8 cellular contexts compared by ENCODE assay signal in the genomic region with DNA sequence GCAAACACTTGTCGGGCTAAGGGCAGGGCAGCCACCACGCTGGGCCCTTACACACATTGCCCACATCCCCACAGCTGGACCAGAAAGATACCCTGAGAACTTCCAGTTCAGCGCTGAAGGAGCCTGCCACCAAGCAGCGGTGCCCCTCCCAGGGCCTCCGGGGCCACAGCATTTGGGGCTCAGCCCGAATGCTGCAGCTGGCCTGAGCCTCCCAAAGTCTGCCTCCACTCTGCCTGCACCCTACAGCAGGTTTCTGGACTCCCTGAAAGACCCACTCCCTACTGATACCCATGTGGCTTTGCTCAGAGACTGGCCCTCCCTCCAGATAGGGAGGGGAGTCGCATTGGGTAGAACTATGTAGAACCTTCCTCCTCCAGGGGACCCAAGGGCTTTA. TPM values are rescaled to one million over a fixed set of nuclear protein-coding genes. Genes with fewer than 3 reads are reported as not detected.
DNase-seq lines count a peak whose midpoint lies in the region; ATAC-seq and TF ChIP-seq lines count a peak whose summit lies in the region.

No MANE protein-coding gene starts in this region.

- ATAC-seq in right cardiac atrium (no peak), Right ventricle myocardium superior (ENCODE audit: poor library complexity) (no peak), left lung (no peak), HG02840 (IDR thresholded peaks at IDR 0.05; ENCODE audit: low FRiP score, unreplicated experiment) (no peak), GM21825 (IDR thresholded peaks at IDR 0.05; ENCODE audit: unreplicated experiment) (no peak)
- no peak for ATAC-seq in activated T-cell treated with anti-CD3 and anti-CD28 coated beads, Interleukin-2, amount 50 U/mL, for 4 hours

- H3K27me3 ChIP-seq in right cardiac atrium (ENCODE audit: control insufficient read depth, insufficient read depth) (no peaks in the 10 kb centered on the region), left lung (no peaks in the 10 kb centered on the region)

- H3K27ac Mint-ChIP-seq in type B pancreatic cell, result peak overlapping the region; percentile 97

- no peak overlapping the region for H3K4me3 ChIP-seq in right cardiac atrium (ENCODE audit: low read length)
- peak overlapping the region in 1 of 2 donors; percentile 80 for H3K4me3 ChIP-seq in left lung

- H3K27me3 Mint-ChIP-seq in activated T-cell treated with anti-CD3 and anti-CD28 coated beads, Interleukin-2, amount 50 U/mL, for 4 hours (ENCODE audit: low read depth), result no peaks in the 10 kb centered on the region
- H3K27me3 Mint-ChIP-seq in type B pancreatic cell, result no peaks in the 10 kb centered on the region

- no peaks in the 10 kb centered on the region for H3K9me3 Mint-ChIP-seq in activated T-cell treated with anti-CD3 and anti-CD28 coated beads, Interleukin-2, amount 50 U/mL, for 4 hours
- H3K9me3 Mint-ChIP-seq in type B pancreatic cell, result no peaks in the 10 kb centered on the region

- no peaks in the 10 kb centered on the region for H3K36me3 ChIP-seq in left lung

- intact Hi-C loops in right cardiac atrium (cut with DNase I), result no loop called here
- intact Hi-C loops in Right ventricle myocardium superior (cut with DNase I), result no loop called here
- intact Hi-C loops in left lung (cut with DNase I), result no loop called here

- H3K27ac ChIP-seq in right cardiac atrium (ENCODE audit: low read length), result peak overlapping the region; percentile 85
- H3K27ac ChIP-seq in left lung, result peak overlapping the region; percentile 86 to 90

- H3K4me1 ChIP-seq in right cardiac atrium (ENCODE audit: control insufficient read depth, insufficient read depth, low read length) (peaks cover 6% of the 10 kb centered on the region), left lung (peaks cover 15 to 38% of the 10 kb centered on the region in 2 donors)

- H3K9me3 ChIP-seq in right cardiac atrium (ENCODE audit: control insufficient read depth, low read length) (no peaks in the 10 kb centered on the region), left lung (no peaks in the 10 kb centered on the region)

- DNase-seq in right cardiac atrium (no peak), Right ventricle myocardium superior (no peak), left lung (no peak), type B pancreatic cell (ENCODE audit: extremely low spot score, unreplicated experiment) (no peak), mucosa of gallbladder (ENCODE audit: low spot score) (no peak)
- no peak for DNase-seq in activated T-cell treated with anti-CD3 and anti-CD28 coated beads, Interleukin-2, amount 50 U/mL, for 4 hours

- H3K4me3 Mint-ChIP-seq in activated T-cell treated with anti-CD3 and anti-CD28 coated beads, Interleukin-2, amount 50 U/mL, for 4 hours, result peak overlapping the region; percentile 88
- peak overlapping the region; percentile 90 for H3K4me3 Mint-ChIP-seq in type B pancreatic cell

- 81% methylated on average over 7 of the region's 7 CpGs for WGBS in right cardiac atrium

- TF ChIP-seq CTCF in left lung (IDR thresholded peaks at IDR 0.05), result no peak
- no peak for TF ChIP-seq CTCF in type B pancreatic cell (conservative IDR thresholded peaks at IDR 0.05)

- H3K36me3 Mint-ChIP-seq in activated T-cell treated with anti-CD3 and anti-CD28 coated beads, Interleukin-2, amount 50 U/mL, for 4 hours (ENCODE audit: insufficient read depth), result peaks cover 2% of the 10 kb centered on the region
- no peaks in the 10 kb centered on the region for H3K36me3 Mint-ChIP-seq in type B pancreatic cell

- H3K4me1 Mint-ChIP-seq in activated T-cell treated with anti-CD3 and anti-CD28 coated beads, Interleukin-2, amount 50 U/mL, for 4 hours (ENCODE audit: low read depth), result peaks cover 21% of the 10 kb centered on the region
- H3K4me1 Mint-ChIP-seq in type B pancreatic cell (ENCODE audit: unreplicated experiment), result peaks cover 23% of the 10 kb centered on the region

RNA-seq across cellular contexts. Expression of a gene that starts 1.5 kb away (rescaled TPM):
- total RNA-seq in right cardiac atrium (100 to 1,000 TPM in 2 of 4 donors, 10 to 100 TPM in 2; 88.1 to 120 (median 96.5) TPM), Right ventricle myocardium superior (104 TPM), left lung (10 to 100 TPM; 61.7 to 74.0 TPM), type B pancreatic cell (ENCODE audit: low replicate concordance) (54.2 and 101 TPM in 2 replicates), mucosa of gallbladder (85.3 TPM)
- polyA plus RNA-seq in right cardiac atrium, result 146 TPM
- total RNA-seq in activated T-cell treated with anti-CD3 and anti-CD28 coated beads, Interleukin-2, amount 50 U/mL, for 4 hours, result 100 to 1,000 TPM; 100 to 112 (median 110) TPM

RNA-seq across cellular contexts. Expression of a gene that starts 3.3 kb away (rescaled TPM):
- total RNA-seq in right cardiac atrium (under 1 TPM in 1 of 4 donors, not detected in 3; 0.85 TPM), Right ventricle myocardium superior (not detected), left lung (not detected), type B pancreatic cell (ENCODE audit: low replicate concordance) (not detected in 2 replicates), mucosa of gallbladder (not detected)
- not detected for polyA plus RNA-seq in right cardiac atrium
- not detected for total RNA-seq in activated T-cell treated with anti-CD3 and anti-CD28 coated beads, Interleukin-2, amount 50 U/mL, for 4 hours

RNA-seq across cellular contexts. Expression of a gene that starts 27.6 kb away (rescaled TPM):
- total RNA-seq in right cardiac atrium, result not detected
- polyA plus RNA-seq in right cardiac atrium, result not detected
- total RNA-seq in Right ventricle myocardium superior, result not detected
- not detected for total RNA-seq in activated T-cell treated with anti-CD3 and anti-CD28 coated beads, Interleukin-2, amount 50 U/mL, for 4 hours
- total RNA-seq in left lung, result under 1 TPM in 1 of 2 donors, not detected in 1; 0.13 TPM
- total RNA-seq in type B pancreatic cell (ENCODE audit: low replicate concordance), result 1.2 and 1.7 TPM in 2 replicates
- total RNA-seq in mucosa of gallbladder, result 0.20 TPM

RNA-seq across cellular contexts. Expression of a gene that starts 28.8 kb away (rescaled TPM):
- total RNA-seq in right cardiac atrium, result 100 to 1,000 TPM; 272 to 375 (median 350) TPM
- 278 TPM for polyA plus RNA-seq in right cardiac atrium
- 309 TPM for total RNA-seq in Right ventricle myocardium superior
- total RNA-seq in activated T-cell treated with anti-CD3 and anti-CD28 coated beads, Interleukin-2, amount 50 U/mL, for 4 hours, result 100 to 1,000 TPM; 442 to 487 (median 478) TPM
- 100 to 1,000 TPM; 851 to 935 TPM for total RNA-seq in left lung
- 555 and 815 TPM in 2 replicates for total RNA-seq in type B pancreatic cell (ENCODE audit: low replicate concordance)
- 611 TPM for total RNA-seq in mucosa of gallbladder

RNA-seq across cellular contexts. Expression of a gene that starts 39.6 kb away (rescaled TPM):
- total RNA-seq in right cardiac atrium (100 to 1,000 TPM; 113 to 217 (median 142) TPM), Right ventricle myocardium superior (113 TPM), left lung (100 to 1,000 TPM; 339 to 481 TPM), type B pancreatic cell (ENCODE audit: low replicate concordance) (250 and 264 TPM in 2 replicates), mucosa of gallbladder (340 TPM)
- 101 TPM for polyA plus RNA-seq in right cardiac atrium
- total RNA-seq in activated T-cell treated with anti-CD3 and anti-CD28 coated beads, Interleukin-2, amount 50 U/mL, for 4 hours, result 100 to 1,000 TPM; 789 to 858 (median 821) TPM
